In the genomic region with DNA sequence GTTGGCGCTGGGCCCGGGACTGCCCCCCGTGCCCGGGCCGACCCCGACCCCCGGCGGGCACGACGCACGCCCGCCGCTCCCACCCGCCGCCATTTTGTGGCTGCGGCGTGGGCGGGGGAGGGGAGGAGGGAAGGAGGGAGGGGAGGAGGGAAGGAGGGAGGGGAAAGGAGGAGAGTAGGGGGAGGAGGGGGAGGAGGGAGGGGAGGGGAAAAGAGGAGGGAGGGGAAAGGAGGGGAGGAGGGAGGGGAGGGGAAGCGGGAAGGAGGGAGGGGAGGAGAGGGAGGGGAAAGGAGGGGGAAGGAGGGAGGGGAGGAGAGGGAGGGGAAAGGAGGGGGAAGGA, we compare ENCODE assay signal across 8 cellular contexts. TPM values are rescaled to one million over a fixed set of nuclear protein-coding genes. Genes with fewer than 3 reads are reported as not detected.
DNase-seq lines count a peak whose midpoint lies in the region; ATAC-seq and TF ChIP-seq lines count a peak whose summit lies in the region.

A gene (minus strand): TSS at position 104 of the 340 bp plus-strand sequence. CDS start 11 bp downstream, at position 93.

- H3K27ac ChIP-seq in DND-41 (ENCODE audit: low read length) (peak within 1 kb of the TSS; percentile 81), cingulate gyrus (ENCODE audit: low read depth, low read length) (peak within 1 kb of the TSS; percentile 85)

- peaks cover 23% of the 10 kb centered on the region for H3K36me3 ChIP-seq in DND-41 (ENCODE audit: insufficient read depth, low read length)

- no peak for TF ChIP-seq CTCF in DND-41 (IDR thresholded peaks at IDR 0.05; ENCODE audit: borderline replicate concordance, extremely low read depth, low read length, poor library complexity, severe bottlenecking)
- TF ChIP-seq CTCF in LNCaP clone FGC (IDR thresholded peaks at IDR 0.05; ENCODE audit: control insufficient read depth, extremely low read depth, insufficient read depth): no peak

- H3K9ac ChIP-seq in DND-41 (ENCODE audit: low read depth, low read length): peak within 1 kb of the TSS; percentile 70

- peaks cover 53% of the 10 kb centered on the region for H3K79me2 ChIP-seq in DND-41 (ENCODE audit: insufficient read depth, low read length)

- no peaks in the 10 kb centered on the region for H3K27me3 ChIP-seq in DND-41 (ENCODE audit: insufficient read depth, low read length, poor library complexity)

- peaks cover 29% of the 10 kb centered on the region for H4K20me1 ChIP-seq in DND-41 (ENCODE audit: insufficient read depth, low read length)

- ATAC-seq in DND-41 (ENCODE audit: insufficient read depth, low read depth) (no peak), left lobe of liver (peak; percentile 52), HG03108 (IDR thresholded peaks at IDR 0.05; ENCODE audit: unreplicated experiment) (no peak), GM21786 (IDR thresholded peaks at IDR 0.05; ENCODE audit: unreplicated experiment) (no peak)

- H2AFZ ChIP-seq in DND-41 (ENCODE audit: low read depth, low read length): peak within 1 kb of the TSS; percentile 71

- H3K4me1 ChIP-seq in DND-41 (ENCODE audit: insufficient read depth, low read length): peaks cover 50% of the 10 kb centered on the region

- H3K9me3 ChIP-seq in DND-41 (ENCODE audit: insufficient read depth, low read length, severe bottlenecking): no peaks in the 10 kb centered on the region

- DNase-seq in DND-41 (peak; percentile 72), LNCaP clone FGC (ENCODE audit: low read depth) (peak; percentile 63), left lobe of liver (ENCODE audit: low spot score) (no peak)
- DNase-seq in activated CD4-positive, CD25-positive, alpha-beta regulatory T cell treated with anti-CD3 and anti-CD28 coated beads, Interleukin-2, amount 50 U/mL, for 16 hours (ENCODE audit: low read depth, low spot score): peak; percentile 34
- DNase-seq in stimulated activated CD4-positive, alpha-beta T cell treated with anti-CD3 and anti-CD28 coated beads, Interleukin-4, amount 100 ng/mL, for 1 hour: peak; percentile 67

- H3K4me3 ChIP-seq in DND-41 (ENCODE audit: low read depth in 1 of 2, low read length in 2 of 2) (peak within 1 kb of the TSS; percentile 79 to 82; a peak in 3 of 4 replicates), LNCaP clone FGC (ENCODE audit: low read depth, low read length) (peak within 1 kb of the TSS; percentile 78)

- H3K4me2 ChIP-seq in DND-41 (ENCODE audit: insufficient read depth, low read length): peak within 1 kb of the TSS; percentile 98

RNA-seq across cellular contexts. Expression of the gene that starts here (rescaled TPM):
- total RNA-seq in left lobe of liver: 25.9 TPM
